In genomic region chr14:81127785-81128184, GRCh38 we compare ENCODE assay signal across 18 cellular contexts.
DNase-seq lines count a peak whose midpoint lies in the region; ATAC-seq and TF ChIP-seq lines count a peak whose summit lies in the region.
"Had no signal": no experiment of that assay in that cellular context is flagged by ENCODE, and none has a peak within 500 bp of the region (broad histone marks: within the 10 kb centered on the region; RNA-seq: fewer than 3 reads in every experiment).

No MANE protein-coding gene starts in this region.

- no peaks in the 10 kb centered on the region for H3K36me3 ChIP-seq in adipocyte (ENCODE audit: control insufficient read depth, insufficient read depth, low read length, severe bottlenecking)
- H3K36me3 ChIP-seq in CD8-positive, alpha-beta T cell (ENCODE audit: insufficient read depth, low read length): no peaks in the 10 kb centered on the region
- H3K36me3 ChIP-seq: stomach had no signal

- H3K9me3 Mint-ChIP-seq in activated T-helper 1 cell treated with anti-CD3 and anti-CD28 coated beads, Interleukin-12 subunit alpha, Interleukin-12 subunit beta, Interleukin-2, Interleukin-4 antibody, amounts not matched to agents 30 ng/mL and 10 ng/mL and 1 ng/mL, durations not matched to agents 14 hours and 24 hours and 36 hours: no peaks in the 10 kb centered on the region
- no peaks in the 10 kb centered on the region for H3K9me3 Mint-ChIP-seq in CD8-positive, alpha-beta T cell
- H3K9me3 Mint-ChIP-seq: GM23338 had no signal

- H3K27ac ChIP-seq in CD8-positive, alpha-beta T cell (ENCODE audit: low read depth, low read length): no peak overlapping the region
- no peak overlapping the region for H3K27ac ChIP-seq in substantia nigra (ENCODE audit: low read depth, low read length, poor library complexity, severe bottlenecking)
- H3K27ac ChIP-seq: stomach had no signal

- no peak overlapping the region for H3K9ac ChIP-seq in adipocyte (ENCODE audit: low read length)

- H3K4me1 Mint-ChIP-seq in activated T-helper 1 cell treated with anti-CD3 and anti-CD28 coated beads, Interleukin-12 subunit alpha, Interleukin-12 subunit beta, Interleukin-2, Interleukin-4 antibody, amounts not matched to agents 30 ng/mL and 10 ng/mL and 1 ng/mL, durations not matched to agents 14 hours and 24 hours and 36 hours (ENCODE audit: low read depth): no peaks in the 10 kb centered on the region
- H3K4me1 Mint-ChIP-seq in CD8-positive, alpha-beta T cell (ENCODE audit: low read depth): no peaks in the 10 kb centered on the region
- H3K4me1 Mint-ChIP-seq: GM23338, T-helper 17 cell had no signal

- H3K4me1 ChIP-seq in adipocyte (ENCODE audit: control insufficient read depth, insufficient read depth, low read length): no peaks in the 10 kb centered on the region
- H3K4me1 ChIP-seq in CD8-positive, alpha-beta T cell (ENCODE audit: insufficient read depth, low read length): no peaks in the 10 kb centered on the region
- H3K4me1 ChIP-seq: stomach had no signal

- CTCF ChIA-PET in CD8-positive, alpha-beta T cell (lab: Charles Lee): no interaction called here

- ATAC-seq in GM19452 (IDR thresholded peaks at IDR 0.05; ENCODE audit: unreplicated experiment): no peak
- no peak for ATAC-seq in CD8-positive, alpha-beta T cell
- ATAC-seq: GM12878, GM23338, right cardiac atrium, T-helper 17 cell had no signal

- H3K27ac Mint-ChIP-seq in activated T-helper 1 cell treated with anti-CD3 and anti-CD28 coated beads, Interleukin-12 subunit alpha, Interleukin-12 subunit beta, Interleukin-2, Interleukin-4 antibody, amounts not matched to agents 30 ng/mL and 10 ng/mL and 1 ng/mL, durations not matched to agents 14 hours and 24 hours and 36 hours: no peak overlapping the region
- H3K27ac Mint-ChIP-seq in CD8-positive, alpha-beta T cell: no peak overlapping the region
- H3K27ac Mint-ChIP-seq: GM23338, T-helper 17 cell had no signal

- peaks cover 7% of the 10 kb centered on the region for H3K9me3 ChIP-seq in adipocyte (ENCODE audit: control insufficient read depth, low read length)
- no peaks in the 10 kb centered on the region for H3K9me3 ChIP-seq in CD8-positive, alpha-beta T cell (ENCODE audit: low read length)

- DNase-seq in AG10803 (ENCODE audit: low read depth) (peak; percentile 4), M059J (ENCODE audit: low read depth) (peak; percentile 4), adipocyte (ENCODE audit: low read depth) (peak; percentile 40), fibroblast of villous mesenchyme (ENCODE audit: low read depth) (peak; percentile 11), substantia nigra (lab: John Stamatoyannopoulos, UW) (no peak)
- DNase-seq in activated T-helper 1 cell treated with anti-CD3 and anti-CD28 coated beads, Interleukin-12 subunit alpha, Interleukin-12 subunit beta, Interleukin-2, Interleukin-4 antibody, amounts not matched to agents 30 ng/mL and 10 ng/mL and 1 ng/mL, durations not matched to agents 14 hours and 24 hours and 36 hours (ENCODE audit: low spot score): no peak
- no peak for DNase-seq in CD8-positive, alpha-beta T cell
- DNase-seq: activated gamma-delta T cell treated with Interleukin-2 at 50 U/mL for 16 hours, aorta, KG1, NCI-H1436 treated with DMSO at 0.1 percent for 48 hours, occipital lobe, right cardiac atrium, stomach, T-helper 17 cell had no signal

- H3K4me3 Mint-ChIP-seq in activated T-helper 1 cell treated with anti-CD3 and anti-CD28 coated beads, Interleukin-12 subunit alpha, Interleukin-12 subunit beta, Interleukin-2, Interleukin-4 antibody, amounts not matched to agents 30 ng/mL and 10 ng/mL and 1 ng/mL, durations not matched to agents 14 hours and 24 hours and 36 hours: no peak overlapping the region
- no peak overlapping the region for H3K4me3 Mint-ChIP-seq in CD8-positive, alpha-beta T cell
- H3K4me3 Mint-ChIP-seq: GM23338, T-helper 17 cell had no signal

- H3K27me3 ChIP-seq in adipocyte (replicated peaks; ENCODE audit: control insufficient read depth, insufficient read depth, low read length): no peaks in the 10 kb centered on the region
- no peaks in the 10 kb centered on the region for H3K27me3 ChIP-seq in CD8-positive, alpha-beta T cell (ENCODE audit: insufficient read depth, low read length)
- H3K27me3 ChIP-seq: stomach had no signal

- TF ChIP-seq CTCF in AG10803 (conservative IDR thresholded peaks at IDR 0.05; ENCODE audit: low read length) (no peak), fibroblast of villous mesenchyme (IDR thresholded peaks at IDR 0.05; ENCODE audit: insufficient read depth, low read depth, low read length) (no peak)
- no peak for TF ChIP-seq CTCF in CD8-positive, alpha-beta T cell (IDR thresholded peaks at IDR 0.05)

- H3K4me3 ChIP-seq in AG10803 (ENCODE audit: low read length) (no peak overlapping the region), adipocyte (ENCODE audit: low read length) (no peak overlapping the region), fibroblast of villous mesenchyme (ENCODE audit: low read depth, low read length) (no peak overlapping the region)
- H3K4me3 ChIP-seq in CD8-positive, alpha-beta T cell (ENCODE audit: low read depth, low read length): no peak overlapping the region
- H3K4me3 ChIP-seq: GM12878, GM23338, stomach had no signal

- POLR2A ChIA-PET in CD8-positive, alpha-beta T cell (lab: Charles Lee): no interaction called here

- intact Hi-C loops in activated T-helper 1 cell treated with anti-CD3 and anti-CD28 coated beads, Interleukin-12 subunit alpha, Interleukin-12 subunit beta, Interleukin-2, Interleukin-4 antibody, amounts not matched to agents 30 ng/mL and 10 ng/mL and 1 ng/mL, durations not matched to agents 14 hours and 24 hours and 36 hours (cut with micrococcal nuclease): no loop called here
- intact Hi-C loops in CD8-positive, alpha-beta T cell (cut with DNase I, micrococcal nuclease): no loop called here

- H3K36me3 Mint-ChIP-seq in activated T-helper 1 cell treated with anti-CD3 and anti-CD28 coated beads, Interleukin-12 subunit alpha, Interleukin-12 subunit beta, Interleukin-2, Interleukin-4 antibody, amounts not matched to agents 30 ng/mL and 10 ng/mL and 1 ng/mL, durations not matched to agents 14 hours and 24 hours and 36 hours (ENCODE audit: low read depth): no peaks in the 10 kb centered on the region
- H3K36me3 Mint-ChIP-seq in CD8-positive, alpha-beta T cell: no peaks in the 10 kb centered on the region

- no peaks in the 10 kb centered on the region for H3K27me3 Mint-ChIP-seq in activated T-helper 1 cell treated with anti-CD3 and anti-CD28 coated beads, Interleukin-12 subunit alpha, Interleukin-12 subunit beta, Interleukin-2, Interleukin-4 antibody, amounts not matched to agents 30 ng/mL and 10 ng/mL and 1 ng/mL, durations not matched to agents 14 hours and 24 hours and 36 hours (ENCODE audit: insufficient read depth)
- no peaks in the 10 kb centered on the region for H3K27me3 Mint-ChIP-seq in CD8-positive, alpha-beta T cell (ENCODE audit: low read depth)
- H3K27me3 Mint-ChIP-seq: T-helper 17 cell had no signal

Comparison
In these comparisons a context has a peak if more than half of its experiments do, and no peak if none do; other contexts are left out.
1. DNase-seq: peak in AG10803 (single experiment), M059J (single experiment), adipocyte (single experiment) and fibroblast of villous mesenchyme (single experiment); none in activated T-helper 1 cell treated with anti-CD3 and anti-CD28 coated beads, Interleukin-12 subunit alpha, Interleukin-12 subunit beta, Interleukin-2, Interleukin-4 antibody, amounts not matched to agents 30 ng/mL and 10 ng/mL and 1 ng/mL, durations not matched to agents 14 hours and 24 hours and 36 hours (single experiment), CD8-positive, alpha-beta T cell (0 of 7) and substantia nigra (0 of 49).